1 cellular context compared by ENCODE assay signal in the genomic region with DNA sequence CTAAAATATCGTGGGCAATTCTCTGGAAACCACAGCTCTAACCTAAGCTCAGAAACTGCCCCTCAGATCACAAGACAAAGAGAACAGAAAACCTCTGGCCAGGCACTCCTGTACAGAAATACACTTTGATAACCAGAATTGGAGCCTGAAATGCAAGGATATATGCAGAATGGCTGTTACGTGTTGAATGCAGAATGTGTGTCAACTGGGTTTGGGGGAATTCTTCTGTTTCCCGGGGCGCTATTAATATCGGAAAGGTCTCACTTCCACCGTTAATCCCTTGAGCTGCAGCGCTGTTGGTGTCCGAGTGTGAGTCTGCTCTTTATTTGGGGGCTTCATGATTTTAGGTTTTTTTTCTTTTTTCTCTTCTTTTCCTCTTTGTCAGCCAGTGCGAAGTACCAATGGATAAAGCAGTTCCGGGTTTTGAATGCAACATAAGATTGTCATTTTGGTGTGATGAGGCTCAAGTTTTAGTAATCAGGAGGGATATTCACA.
TF ChIP-seq lines count a peak whose summit lies in the region.

No MANE protein-coding gene starts in this region.

TF ChIP-seq in H1, 55 proteins besides CTCF, POLR2A, EP300 and RAD21:
- no peak for TF ChIP-seq ASH2L (IDR thresholded peaks at IDR 0.05; ENCODE audit: low read length)
- no peak for TF ChIP-seq CEBPB (IDR thresholded peaks at IDR 0.05; ENCODE audit: low read depth, low read length)
- TF ChIP-seq RFX5 (IDR thresholded peaks at IDR 0.05; ENCODE audit: borderline replicate concordance, low read depth, low read length): no peak
- no peak for TF ChIP-seq KDM5A (IDR thresholded peaks at IDR 0.05; ENCODE audit: low read length)
